Comparison of ENCODE assay signal across 9 cellular contexts in the genomic region with DNA sequence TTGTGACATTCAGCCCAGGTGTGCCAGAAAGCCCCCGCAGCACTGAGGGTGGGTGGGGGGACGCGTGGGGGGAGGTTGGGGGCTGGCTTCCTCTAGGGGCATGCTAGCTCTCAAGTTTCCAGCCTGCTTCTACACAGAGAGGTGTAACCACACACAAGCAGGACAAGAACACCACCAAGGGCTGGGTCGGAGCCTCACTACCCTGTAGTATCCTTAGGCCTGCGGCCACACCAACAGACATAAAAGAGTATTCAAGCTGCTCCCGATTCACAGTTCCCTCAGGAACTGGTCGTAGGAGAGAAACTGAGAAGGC. TPM values are rescaled to one million over a fixed set of nuclear protein-coding genes. Genes with fewer than 3 reads are reported as not detected.
DNase-seq lines count a peak whose midpoint lies in the region; ATAC-seq and TF ChIP-seq lines count a peak whose summit lies in the region.
"Had no signal": no experiment of that assay in that cellular context is flagged by ENCODE, and none has a peak within 500 bp of the region (broad histone marks: within the 10 kb centered on the region; RNA-seq: fewer than 3 reads in every experiment).

No MANE protein-coding gene starts in this region.

- peak overlapping the region; percentile 93 for H3K27ac Mint-ChIP-seq in progenitor cell of endocrine pancreas

- peaks cover 7% of the 10 kb centered on the region for H3K36me3 Mint-ChIP-seq in progenitor cell of endocrine pancreas (ENCODE audit: insufficient read depth)

- H3K4me3 Mint-ChIP-seq in progenitor cell of endocrine pancreas (ENCODE audit: low read depth), result peak overlapping the region; percentile 76

- H3F3A ChIP-seq in DOHH2 (ENCODE audit: control insufficient read depth, insufficient read depth), result no peaks in the 10 kb centered on the region

- H3K27me3 Mint-ChIP-seq in progenitor cell of endocrine pancreas, result no peaks in the 10 kb centered on the region

- TF ChIP-seq POLR2A in esophagus squamous epithelium (IDR thresholded peaks at IDR 0.05), result no peak

- DNase-seq in RWPE1 (ENCODE audit: low spot score) (no peak), esophagus squamous epithelium (lab: John Stamatoyannopoulos, UW) (no peak), progenitor cell of endocrine pancreas (ENCODE audit: low spot score, unreplicated experiment) (no peak), NCI-H524 (lab: John Stamatoyannopoulos, UW) (no peak)
- DNase-seq: aorta, NCI-H146 had no signal

- no peak overlapping the region for H3K27ac ChIP-seq in DOHH2 (ENCODE audit: low read depth, low read length)
- peak overlapping the region; percentile 81 for H3K27ac ChIP-seq in RWPE1
- H3K27ac ChIP-seq in esophagus squamous epithelium, result peak overlapping the region in 3 of 4 donors; percentile 36 to 98 (median 91)

- H3K4me3 ChIP-seq in DOHH2 (ENCODE audit: low read length) (no peak overlapping the region), esophagus squamous epithelium (peak overlapping the region in 3 of 4 donors; percentile 68 to 93 (median 84))

- TF ChIP-seq CTCF in DOHH2 (IDR thresholded peaks at IDR 0.05; ENCODE audit: low read depth, low read length, poor library complexity, severe bottlenecking) (no peak), RWPE1 (conservative IDR thresholded peaks at IDR 0.05; ENCODE audit: low read depth) (no peak), esophagus squamous epithelium (IDR thresholded peaks at IDR 0.05) (no peak), progenitor cell of endocrine pancreas (IDR thresholded peaks at IDR 0.05; ENCODE audit: unreplicated experiment) (no peak)

- H3K27me3 ChIP-seq in DOHH2 (ENCODE audit: control insufficient read depth, low read length), result no peaks in the 10 kb centered on the region
- H3K27me3 ChIP-seq in esophagus squamous epithelium, result no peaks in the 10 kb centered on the region

- H3K4me1 ChIP-seq in DOHH2 (ENCODE audit: control insufficient read depth, low read length), result peaks cover 25% of the 10 kb centered on the region
- peaks cover 24 to 59% (median 28%) of the 10 kb centered on the region in 3 donors for H3K4me1 ChIP-seq in esophagus squamous epithelium

- no peaks in the 10 kb centered on the region for H3K9me2 ChIP-seq in DOHH2 (replicated peaks; ENCODE audit: control insufficient read depth, low read length)

- H3K4me1 Mint-ChIP-seq in progenitor cell of endocrine pancreas (ENCODE audit: low read depth), result peaks cover 25% of the 10 kb centered on the region

- H3K36me3 ChIP-seq in DOHH2 (ENCODE audit: control insufficient read depth, low read length) (peaks cover 40% of the 10 kb centered on the region), esophagus squamous epithelium (no peaks in the 10 kb centered on the region)

- WGBS in esophagus squamous epithelium, 2 donors, result 60 to 80% methylated on average over 2 of the region's 7 CpGs

- H3K9me3 Mint-ChIP-seq in progenitor cell of endocrine pancreas (ENCODE audit: low read depth), result no peaks in the 10 kb centered on the region

- CTCF ChIA-PET in RWPE1 (lab: Yijun Ruan, JAX), result interaction anchor here (0.6 to 1.1 kb wide), 3 partner anchors 19 to 1565 kb away, joined by 3 to 9 read pairs (median 4); no protein-coding TSS in a partner anchor

- peaks cover 4% of the 10 kb centered on the region; the same call in 1 of the 2 replicates for H3K9me3 ChIP-seq in DOHH2 (ENCODE audit: control insufficient read depth, insufficient read depth, low read length)
- H3K9me3 ChIP-seq in esophagus squamous epithelium, result no peaks in the 10 kb centered on the region

- intact Hi-C loops in esophagus squamous epithelium (cut with DNase I), result no loop called here

- no peak for ATAC-seq in esophagus mucosa
- ATAC-seq in HG03520 (IDR thresholded peaks at IDR 0.05; ENCODE audit: unreplicated experiment), result no peak

- H4K20me1 ChIP-seq in DOHH2 (ENCODE audit: control insufficient read depth, insufficient read depth, low read depth, low read length), result no peaks in the 10 kb centered on the region

- H3K79me2 ChIP-seq in DOHH2 (ENCODE audit: control insufficient read depth, low read length), result peaks cover 76% of the 10 kb centered on the region

- H3K4me2 ChIP-seq in DOHH2 (ENCODE audit: low read length), result peak overlapping the region; percentile 89; the same call in 1 of the 2 replicates

- POLR2A ChIA-PET in RWPE1 (lab: Yijun Ruan, JAX; ENCODE audit: low non-redundant PET), result no interaction called here

RNA-seq across cellular contexts. Expression of gene USP46, which starts 1.8 kb away (rescaled TPM):
- total RNA-seq in esophagus squamous epithelium, result 10 to 100 TPM; 12.0 to 22.1 (median 12.9) TPM
- 33.1 and 33.6 TPM in 2 replicates for total RNA-seq in progenitor cell of endocrine pancreas
- 19.7 TPM for total RNA-seq in esophagus mucosa
